1 cellular context compared by ENCODE assay signal in genomic region chr11:35652786-35653185, GRCh38. TPM values are rescaled to one million over a fixed set of nuclear protein-coding genes. Genes with fewer than 3 reads are reported as not detected.
"Had no signal": no experiment of that assay in that cellular context is flagged by ENCODE, and none has a peak within 500 bp of the region (broad histone marks: within the 10 kb centered on the region; RNA-seq: fewer than 3 reads in every experiment).

No MANE protein-coding gene starts in this region.

RNA-seq across cellular contexts. Expression of gene FJX1, which starts 34.5 kb away (rescaled TPM):
- total RNA-seq: T-helper 17 cell had no signal
